Comparison of ENCODE assay signal across 8 cellular contexts in genomic region chr17:61400058-61400785, GRCh38. TPM values are rescaled to one million over a fixed set of nuclear protein-coding genes. Genes with fewer than 3 reads are reported as not detected.
A peak's percentile ranks its signal among the peaks of the same experiment; 100 is the strongest.
DNase-seq lines count a peak whose midpoint lies in the region; ATAC-seq and TF ChIP-seq lines count a peak whose summit lies in the region.

No MANE protein-coding gene starts in this region.

- no peak overlapping the region for H3K9ac ChIP-seq in neural progenitor cell

- intact Hi-C loops in CD4-positive, alpha-beta T cell (cut with DNase I, micrococcal nuclease): loop anchor here in 1 of 2 experiments (10.0 kb wide), 2 partner anchors 265 to 675 kb away; no protein-coding TSS in a partner anchor
- intact Hi-C loops in dorsolateral prefrontal cortex (cut with DNase I): no loop called here

- no peak overlapping the region for H2AFZ ChIP-seq in neural progenitor cell (replicated peaks)

- H3K27ac Mint-ChIP-seq in CD4-positive, alpha-beta T cell: no peak overlapping the region
- no peak overlapping the region for H3K27ac Mint-ChIP-seq in neural progenitor cell

- peak overlapping the region; percentile 89 for H3K4me2 ChIP-seq in neural progenitor cell

- no peaks in the 10 kb centered on the region for H3K9me3 Mint-ChIP-seq in CD4-positive, alpha-beta T cell
- peaks cover 5% of the 10 kb centered on the region for H3K9me3 Mint-ChIP-seq in neural progenitor cell

- H3K27ac ChIP-seq in CD4-positive, alpha-beta T cell (ENCODE audit: low read depth, low read length): no peak overlapping the region
- H3K27ac ChIP-seq in dorsolateral prefrontal cortex (peak overlapping the region in 33 of 59 donors; percentile 1 to 85 (median 44)), neural progenitor cell (no peak overlapping the region)

- DNase-seq in CD4-positive, alpha-beta T cell: no peak
- DNase-seq in MG63: peak; percentile 62
- no peak for DNase-seq in dorsolateral prefrontal cortex
- DNase-seq in neural progenitor cell (ENCODE audit: low spot score): peak; percentile 71
- no peak for DNase-seq in cerebellar cortex (ENCODE audit: low spot score)
- no peak for DNase-seq in stimulated activated CD4-positive, alpha-beta T cell treated with anti-CD3 and anti-CD28 coated beads, Interleukin-2, amount 100 ng/mL, for 48 hours

- no peak for TF ChIP-seq CTCF in CD4-positive, alpha-beta T cell (IDR thresholded peaks at IDR 0.05)
- TF ChIP-seq CTCF in dorsolateral prefrontal cortex (IDR thresholded peaks at IDR 0.05 in 54 of 56, conservative IDR thresholded peaks at IDR 0.05 in 2 of 56; ENCODE audit: low read depth in 1 of 56, partially characterized antibody in 56 of 56) (no peak), neural progenitor cell (IDR thresholded peaks at IDR 0.05) (no peak)

- no peaks in the 10 kb centered on the region for H3K36me3 Mint-ChIP-seq in CD4-positive, alpha-beta T cell (ENCODE audit: low read depth)
- H3K36me3 Mint-ChIP-seq in neural progenitor cell: no peaks in the 10 kb centered on the region

- H3K79me2 ChIP-seq in neural progenitor cell (ENCODE audit: low read depth): no peaks in the 10 kb centered on the region

- H3K4me3 ChIP-seq in MG63: peak overlapping the region; percentile 97
- H3K4me3 ChIP-seq in dorsolateral prefrontal cortex: peak overlapping the region in 56 of 59 donors; percentile 3 to 64 (median 44)
- H3K4me3 ChIP-seq in neural progenitor cell: no peak overlapping the region

- no peaks in the 10 kb centered on the region for H3K9me3 ChIP-seq in CD4-positive, alpha-beta T cell (ENCODE audit: control insufficient read depth, low read length)
- H3K9me3 ChIP-seq in MG63 (no peaks in the 10 kb centered on the region), neural progenitor cell (ENCODE audit: low read depth) (no peaks in the 10 kb centered on the region)

- peaks cover 92% of the 10 kb centered on the region for H4K20me1 ChIP-seq in neural progenitor cell (ENCODE audit: low read depth)

- POLR2A ChIA-PET in CD4-positive, alpha-beta T cell (lab: Charles Lee): no interaction called here

- H3K36me3 ChIP-seq in MG63 (peaks cover 23% of the 10 kb centered on the region), neural progenitor cell (no peaks in the 10 kb centered on the region)

- CTCF ChIA-PET in CD4-positive, alpha-beta T cell (lab: Charles Lee): no interaction called here

- ATAC-seq in CD4-positive, alpha-beta T cell (ENCODE audit: poor library complexity): no peak
- ATAC-seq in GM21423 (IDR thresholded peaks at IDR 0.05; ENCODE audit: unreplicated experiment) (no peak), HG03139 (IDR thresholded peaks at IDR 0.05; ENCODE audit: unreplicated experiment) (no peak)

- peak overlapping the region; percentile 42 for H3K4me3 Mint-ChIP-seq in CD4-positive, alpha-beta T cell
- H3K4me3 Mint-ChIP-seq in neural progenitor cell: peak overlapping the region; percentile 80

- peaks cover 60% of the 10 kb centered on the region for H3K27me3 Mint-ChIP-seq in CD4-positive, alpha-beta T cell
- peaks cover 65% of the 10 kb centered on the region for H3K27me3 Mint-ChIP-seq in neural progenitor cell (ENCODE audit: insufficient read depth, low read depth)

- peaks cover 85% of the 10 kb centered on the region for H3K27me3 ChIP-seq in CD4-positive, alpha-beta T cell (ENCODE audit: control insufficient read depth, insufficient read depth, low read length)
- H3K27me3 ChIP-seq in MG63: no peaks in the 10 kb centered on the region
- peaks cover 32 to 96% (median 89%) of the 10 kb centered on the region in 45 donors for H3K27me3 ChIP-seq in dorsolateral prefrontal cortex
- H3K27me3 ChIP-seq in neural progenitor cell: peaks cover 100% of the 10 kb centered on the region

- H3F3A ChIP-seq in neural progenitor cell (ENCODE audit: low read depth): peaks cover 29% of the 10 kb centered on the region

- H3K4me1 Mint-ChIP-seq in CD4-positive, alpha-beta T cell (ENCODE audit: low read depth): peaks cover 48% of the 10 kb centered on the region
- peaks cover 28% of the 10 kb centered on the region for H3K4me1 Mint-ChIP-seq in neural progenitor cell

- peaks cover 27% of the 10 kb centered on the region for H3K4me1 ChIP-seq in neural progenitor cell

RNA-seq across cellular contexts. Expression of gene TBX2, which starts 0.6 kb away (rescaled TPM):
- under 1 TPM in 1 of 2 experiments, not detected in 1; 0.06 TPM for total RNA-seq in CD4-positive, alpha-beta T cell
- total RNA-seq in MG63 (2014; rRNA removed; shearing (Covaris generic); ENCODE audit: low replicate concordance): 1.8 and 8.3 TPM in 2 replicates
- total RNA-seq in dorsolateral prefrontal cortex: 10 to 100 TPM in 12 of 120 experiments, 1 to 10 TPM in 108; 2.4 to 18.6 (median 6.0) TPM
- total RNA-seq in neural progenitor cell (ENCODE audit: low replicate concordance): not detected in 2 replicates

RNA-seq across cellular contexts. Expression of gene TBX4, which starts 52.0 kb away (rescaled TPM):
- total RNA-seq in CD4-positive, alpha-beta T cell: not detected
- 0.76 and 0.89 TPM in 2 replicates for total RNA-seq in MG63 (2014; rRNA removed; shearing (Covaris generic); ENCODE audit: low replicate concordance)
- total RNA-seq in dorsolateral prefrontal cortex (under 1 TPM in 1 of 120 experiments, not detected in 119; 0.35 TPM), neural progenitor cell (ENCODE audit: low replicate concordance) (not detected in 2 replicates)

Comparison
In these comparisons a context has a peak if more than half of its experiments do, and no peak if none do; other contexts are left out.
1. DNase-seq: peak in MG63 (single experiment) and neural progenitor cell (single experiment); none in CD4-positive, alpha-beta T cell (0 of 10), dorsolateral prefrontal cortex (0 of 10), cerebellar cortex (single experiment) and stimulated activated CD4-positive, alpha-beta T cell treated with anti-CD3 and anti-CD28 coated beads, Interleukin-2, amount 100 ng/mL, for 48 hours (0 of 2).
2. H3K27ac ChIP-seq: peak in dorsolateral prefrontal cortex (33 of 59); none in CD4-positive, alpha-beta T cell (single experiment) and neural progenitor cell (single experiment).